In the genomic region with DNA sequence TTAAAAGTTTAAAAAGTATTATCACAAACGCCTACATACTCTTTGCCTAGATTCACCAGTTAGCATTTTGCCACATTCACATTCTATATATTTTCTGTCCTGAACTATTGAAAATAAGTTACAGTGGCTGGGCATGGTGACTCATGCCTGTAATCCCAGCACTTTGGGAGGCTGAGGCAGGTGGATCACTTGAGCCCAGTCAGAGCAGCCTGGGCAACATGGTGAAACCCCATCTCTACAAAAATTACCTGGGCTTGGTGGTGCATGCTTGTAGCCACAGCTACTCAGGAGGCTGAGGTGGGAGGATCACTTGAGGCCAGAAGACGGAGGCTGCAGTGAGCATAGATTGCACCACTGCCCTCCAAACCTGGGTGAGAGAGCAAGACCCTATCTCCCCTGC, we compare ENCODE assay signal across 14 cellular contexts. TPM values are rescaled to one million over a fixed set of nuclear protein-coding genes. Genes with fewer than 3 reads are reported as not detected.
DNase-seq lines count a peak whose midpoint lies in the region; ATAC-seq and TF ChIP-seq lines count a peak whose summit lies in the region.
"Had no signal": no experiment of that assay in that cellular context is flagged by ENCODE, and none has a peak within 500 bp of the region (broad histone marks: within the 10 kb centered on the region; RNA-seq: fewer than 3 reads in every experiment).

No MANE protein-coding gene starts in this region.

- no peak overlapping the region for H3K4me3 Mint-ChIP-seq in activated CD4-positive, alpha-beta T cell treated with anti-CD3 and anti-CD28 coated beads, Interleukin-2, amount 10 ng/mL, durations not matched to agents 7 days and 5 days
- H3K4me3 Mint-ChIP-seq in glutamatergic neuron (ENCODE audit: unreplicated experiment): no peak overlapping the region

- intact Hi-C loops in PC-9 (cut with micrococcal nuclease; ENCODE audit: unreplicated experiment): loop anchor here (5.0 kb wide), 1 partner anchor 289 kb away; no protein-coding TSS in a partner anchor

- H3F3A ChIP-seq in PC-9 (ENCODE audit: insufficient read depth, low read depth): peaks cover 57% of the 10 kb centered on the region

- no peak overlapping the region for H2AFZ ChIP-seq in PC-9

- H4K20me1 ChIP-seq in PC-9 (ENCODE audit: insufficient read depth): 0 out of 2 replicates have a peak, but pooled peaks cover 2% of the 10 kb centered on the region

- DNase-seq in activated CD4-positive, alpha-beta T cell treated with anti-CD3 and anti-CD28 coated beads, Interleukin-2, amount 10 ng/mL, durations not matched to agents 7 days and 5 days: no peak
- no peak for DNase-seq in activated CD4-positive, alpha-beta T cell treated with anti-CD3 and anti-CD28 coated beads, Interleukin-2, amount 50 U/mL, for 1 hour
- DNase-seq in PC-9 (no peak), dedifferentiated amniotic fluid mesenchymal stem cell (ENCODE audit: extremely low spot score) (peak; percentile 19), glutamatergic neuron (no peak)
- DNase-seq: activated CD4-positive, CD25-positive, alpha-beta regulatory T cell treated with anti-CD3 and anti-CD28 coated beads, Interleukin-2, amount 50 U/mL, for 72 hours; caudate nucleus; midbrain; NCI-H146 had no signal

- peaks cover 40% of the 10 kb centered on the region for H3K36me3 ChIP-seq in PC-9 (ENCODE audit: low read depth)
- H3K36me3 ChIP-seq in skeletal muscle satellite cell (ENCODE audit: insufficient read depth, low read length): peaks cover 22% of the 10 kb centered on the region

- CTCF ChIA-PET in activated CD4-positive, alpha-beta T cell treated with anti-CD3 and anti-CD28 coated beads, Interleukin-2, amount 10 ng/mL, durations not matched to agents 7 days and 5 days (lab: Charles Lee): no interaction called here
- CTCF ChIA-PET in PC-9 (lab: Charles Lee): no interaction called here

- H3K27me3 Mint-ChIP-seq in activated CD4-positive, alpha-beta T cell treated with anti-CD3 and anti-CD28 coated beads, Interleukin-2, amount 10 ng/mL, durations not matched to agents 7 days and 5 days: no peaks in the 10 kb centered on the region
- H3K27me3 Mint-ChIP-seq in glutamatergic neuron (ENCODE audit: unreplicated experiment): peaks cover 9% of the 10 kb centered on the region

- H3K9me2 ChIP-seq in PC-9 (ENCODE audit: insufficient read depth): no peaks in the 10 kb centered on the region

- no TSS peak for BruUV-seq in PC-9 (replicated peaks; lab: Mats Ljungman, UMichigan)

- H3K4me2 ChIP-seq in PC-9 (peak overlapping the region; percentile 70), skeletal muscle satellite cell (ENCODE audit: low read length) (peak overlapping the region; percentile 74)

- H3K9me3 ChIP-seq in PC-9 (ENCODE audit: insufficient read depth, low read depth): no peaks in the 10 kb centered on the region
- H3K9me3 ChIP-seq in skeletal muscle satellite cell (replicated peaks; ENCODE audit: low read length): no peaks in the 10 kb centered on the region
- H3K9me3 ChIP-seq: thoracic aorta had no signal

- peak overlapping the region; percentile 17; the same call in 1 of the 2 replicates for H3K4me3 ChIP-seq in PC-9
- H3K4me3 ChIP-seq in skeletal muscle satellite cell (ENCODE audit: low read length): peak overlapping the region; percentile 35
- H3K4me3 ChIP-seq: thoracic aorta had no signal

- ATAC-seq in GM18520 (IDR thresholded peaks at IDR 0.05; ENCODE audit: unreplicated experiment): no peak
- no peak for ATAC-seq in HG03045 (IDR thresholded peaks at IDR 0.05; ENCODE audit: unreplicated experiment)
- ATAC-seq: Panc1 had no signal

- H3K36me3 Mint-ChIP-seq in activated CD4-positive, alpha-beta T cell treated with anti-CD3 and anti-CD28 coated beads, Interleukin-2, amount 10 ng/mL, durations not matched to agents 7 days and 5 days (ENCODE audit: low read depth): peaks cover 28% of the 10 kb centered on the region
- no peaks in the 10 kb centered on the region for H3K36me3 Mint-ChIP-seq in glutamatergic neuron (ENCODE audit: unreplicated experiment)

- peak overlapping the region; percentile 97 for H3K27ac ChIP-seq in PC-9
- H3K27ac ChIP-seq: thoracic aorta had no signal

- TF ChIP-seq CTCF in PC-9 (conservative IDR thresholded peaks at IDR 0.05) (no peak), glutamatergic neuron (IDR thresholded peaks at IDR 0.05; ENCODE audit: partially characterized antibody, unreplicated experiment) (no peak)

- H3K4me1 Mint-ChIP-seq in activated CD4-positive, alpha-beta T cell treated with anti-CD3 and anti-CD28 coated beads, Interleukin-2, amount 10 ng/mL, durations not matched to agents 7 days and 5 days: peaks cover 46% of the 10 kb centered on the region
- H3K4me1 Mint-ChIP-seq in glutamatergic neuron (ENCODE audit: low read depth, unreplicated experiment): peaks cover 8% of the 10 kb centered on the region

- POLR2A ChIA-PET in activated CD4-positive, alpha-beta T cell treated with anti-CD3 and anti-CD28 coated beads, Interleukin-2, amount 10 ng/mL, durations not matched to agents 7 days and 5 days (lab: Charles Lee): no interaction called here
- POLR2A ChIA-PET in PC-9 (lab: Charles Lee; ENCODE audit: unreplicated experiment): no interaction called here

- H3K27me3 ChIP-seq in PC-9 (ENCODE audit: insufficient read depth, low read depth) (no peaks in the 10 kb centered on the region), skeletal muscle satellite cell (ENCODE audit: control insufficient read depth, insufficient read depth, low read length) (no peaks in the 10 kb centered on the region)

- H3K4me1 ChIP-seq in PC-9 (replicated peaks; ENCODE audit: insufficient read depth) (peaks cover 52% of the 10 kb centered on the region), skeletal muscle satellite cell (ENCODE audit: control insufficient read depth, insufficient read depth, low read length) (peaks cover 39% of the 10 kb centered on the region)

- H3K9ac ChIP-seq in skeletal muscle satellite cell (ENCODE audit: low read depth, low read length): peak overlapping the region; percentile 3

- H3K27ac Mint-ChIP-seq in activated CD4-positive, alpha-beta T cell treated with anti-CD3 and anti-CD28 coated beads, Interleukin-2, amount 10 ng/mL, durations not matched to agents 7 days and 5 days: peak overlapping the region; percentile 52
- no peak overlapping the region for H3K27ac Mint-ChIP-seq in glutamatergic neuron (ENCODE audit: unreplicated experiment)

- H3K79me2 ChIP-seq in PC-9 (ENCODE audit: low read depth): peaks cover 82% of the 10 kb centered on the region

- no peaks in the 10 kb centered on the region for H3K9me3 Mint-ChIP-seq in activated CD4-positive, alpha-beta T cell treated with anti-CD3 and anti-CD28 coated beads, Interleukin-2, amount 10 ng/mL, durations not matched to agents 7 days and 5 days
- H3K9me3 Mint-ChIP-seq in glutamatergic neuron (ENCODE audit: unreplicated experiment): peaks cover 6% of the 10 kb centered on the region

RNA-seq across cellular contexts. Expression of a gene that starts 5.3 kb away (rescaled TPM):
- total RNA-seq in activated CD4-positive, alpha-beta T cell treated with anti-CD3 and anti-CD28 coated beads, Interleukin-2, amount 10 ng/mL, durations not matched to agents 7 days and 5 days: 10 to 100 TPM; 51.9 to 56.8 TPM
- 274 and 305 TPM in 2 replicates for total RNA-seq in PC-9 (2021)
- 237 and 313 TPM in 2 replicates for total RNA-seq in skeletal muscle satellite cell (2012; rRNA removed)
- total RNA-seq in glutamatergic neuron (ENCODE audit: unreplicated experiment): 173 TPM

RNA-seq across cellular contexts. Expression of a gene that starts 43.5 kb away (rescaled TPM):
- total RNA-seq in activated CD4-positive, alpha-beta T cell treated with anti-CD3 and anti-CD28 coated beads, Interleukin-2, amount 10 ng/mL, durations not matched to agents 7 days and 5 days: 100 to 1,000 TPM; 361 to 399 TPM
- total RNA-seq in PC-9 (2021): 276 and 289 TPM in 2 replicates
- 391 and 451 TPM in 2 replicates for total RNA-seq in skeletal muscle satellite cell (2012; rRNA removed)
- 9.5 TPM for total RNA-seq in glutamatergic neuron (ENCODE audit: unreplicated experiment)

RNA-seq across cellular contexts. Expression of a gene that starts 58.4 kb away (rescaled TPM):
- total RNA-seq in activated CD4-positive, alpha-beta T cell treated with anti-CD3 and anti-CD28 coated beads, Interleukin-2, amount 10 ng/mL, durations not matched to agents 7 days and 5 days: not detected
- total RNA-seq in PC-9 (2021) (11.7 and 18.0 TPM in 2 replicates), glutamatergic neuron (ENCODE audit: unreplicated experiment) (not detected)
- total RNA-seq in skeletal muscle satellite cell (2012; rRNA removed): not detected in 2 replicates
- total RNA-seq: thoracic aorta had no signal

Comparison
In these comparisons a context has a peak if more than half of its experiments do, and no peak if none do; other contexts are left out.
1. RNA of a gene that starts 43.5 kb away (total RNA-seq): 361 to 399 TPM in activated CD4-positive, alpha-beta T cell treated with anti-CD3 and anti-CD28 coated beads, Interleukin-2, amount 10 ng/mL, durations not matched to agents 7 days and 5 days and 276 to 289 TPM in PC-9; 9.5 TPM in glutamatergic neuron (single experiment); every median in the first group is over 10 times any median in the second.
2. RNA of a gene that starts 58.4 kb away (total RNA-seq): 11.7 to 18.0 TPM in PC-9; not detected in activated CD4-positive, alpha-beta T cell treated with anti-CD3 and anti-CD28 coated beads, Interleukin-2, amount 10 ng/mL, durations not matched to agents 7 days and 5 days and not detected in glutamatergic neuron (single experiment); every median in the first group is over 10 times any median in the second.